In genomic region chr12:46896680-46897079, GRCh38 we compare ENCODE assay signal across 18 cellular contexts.
"Had no signal": no experiment of that assay in that cellular context is flagged by ENCODE, and none has a peak within 500 bp of the region (broad histone marks: within the 10 kb centered on the region; RNA-seq: fewer than 3 reads in every experiment).

No MANE protein-coding gene starts in this region.

- DNase-seq: dermis blood vessel endothelial cell; dorsolateral prefrontal cortex; effector CD4-positive, alpha-beta T cell; effector memory CD4-positive, alpha-beta T cell; glutamatergic neuron; head of caudate nucleus; heart right ventricle; hippocampal formation; left cardiac atrium; left lung; left ventricle myocardium superior; lower lobe of right lung; mesenchymal stem cell; mucosa of descending colon; naive B cell had no signal

- H3K27ac ChIP-seq: coronary artery, dorsolateral prefrontal cortex, esophagus muscularis mucosa, foreskin keratinocyte, heart right ventricle, left lung, lower lobe of right lung had no signal

- ATAC-seq: foreskin keratinocyte, heart right ventricle, left cardiac atrium, left lung, left ventricle myocardium superior, lower lobe of right lung, mucosa of descending colon had no signal

- H3K9me3 ChIP-seq: esophagus muscularis mucosa, heart right ventricle, left lung, lower lobe of right lung, mucosa of descending colon had no signal

- H3K27me3 ChIP-seq: esophagus muscularis mucosa, foreskin keratinocyte, heart right ventricle, left lung had no signal

- H3K36me3 ChIP-seq: esophagus muscularis mucosa, heart right ventricle, left lung, lower lobe of right lung had no signal

- H3K4me1 ChIP-seq: esophagus muscularis mucosa, left lung, lower lobe of right lung had no signal

- H3K4me3 ChIP-seq: coronary artery, dorsolateral prefrontal cortex, esophagus muscularis mucosa, heart right ventricle, left lung, lower lobe of right lung, mucosa of descending colon had no signal
